In the genomic region with DNA sequence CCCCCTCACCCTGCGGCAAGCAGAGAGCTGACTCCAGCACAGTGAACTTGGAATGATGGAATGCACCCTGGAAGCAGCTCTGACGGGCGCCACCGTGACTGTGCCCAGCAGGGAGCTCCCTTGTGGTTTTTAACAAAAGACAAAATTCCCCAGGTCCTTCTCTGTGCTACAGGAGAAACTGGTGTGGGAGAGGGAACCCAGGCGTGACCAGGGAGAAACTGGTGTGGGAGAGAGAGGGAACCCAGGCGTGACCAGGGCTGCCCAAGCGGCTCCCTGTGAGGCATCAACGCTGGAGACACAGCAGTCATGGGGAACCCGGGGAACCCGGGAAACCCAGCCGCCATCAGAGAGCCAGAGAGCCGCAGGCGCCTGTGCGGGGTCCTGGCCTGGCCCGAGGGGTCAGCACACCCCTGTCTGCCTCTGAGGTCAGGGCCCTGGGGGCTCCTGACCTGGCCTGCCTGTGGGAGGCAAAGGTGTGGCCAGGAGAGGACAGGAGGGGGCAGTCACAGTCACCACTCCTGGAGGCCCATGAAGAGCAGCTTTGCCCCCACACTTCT, we compare ENCODE assay signal across 10 cellular contexts. TPM values are rescaled to one million over a fixed set of nuclear protein-coding genes. Genes with fewer than 3 reads are reported as not detected.
DNase-seq lines count a peak whose midpoint lies in the region; ATAC-seq, FAIRE-seq and TF ChIP-seq lines count a peak whose summit lies in the region.
"Had no signal": no experiment of that assay in that cellular context is flagged by ENCODE, and none has a peak within 500 bp of the region (broad histone marks: within the 10 kb centered on the region; RNA-seq: fewer than 3 reads in every experiment).

No MANE protein-coding gene starts in this region.

- H3K36me3 Mint-ChIP-seq in endothelial cell (ENCODE audit: low read depth, unreplicated experiment) = peaks cover 14% of the 10 kb centered on the region
- H3K36me3 Mint-ChIP-seq: activated naive CD8-positive, alpha-beta T cell had no signal

- no peak for TF ChIP-seq POLR2A in erythroblast (IDR thresholded peaks at IDR 0.05; ENCODE audit: low read length)

- no peaks in the 10 kb centered on the region for H3K9me3 Mint-ChIP-seq in endothelial cell (ENCODE audit: unreplicated experiment)

- no peak overlapping the region for H3K27ac Mint-ChIP-seq in endothelial cell (ENCODE audit: unreplicated experiment)
- H3K27ac Mint-ChIP-seq: activated naive CD8-positive, alpha-beta T cell had no signal

- no peak for ATAC-seq in HG02642 (IDR thresholded peaks at IDR 0.05; ENCODE audit: poor library complexity, unreplicated experiment)

- no peaks in the 10 kb centered on the region for H3K4me1 Mint-ChIP-seq in endothelial cell (ENCODE audit: unreplicated experiment)

- TF ChIP-seq CTCF in AG09309 (IDR thresholded peaks at IDR 0.05; ENCODE audit: control insufficient read depth, insufficient read depth, low read depth, low read length, missing control alignments) (no peak), foreskin fibroblast (IDR thresholded peaks at IDR 0.05; ENCODE audit: low read depth, low read length) (no peak), endothelial cell (IDR thresholded peaks at IDR 0.05; ENCODE audit: unreplicated experiment) (no peak)

- no peak overlapping the region for H3K4me3 Mint-ChIP-seq in endothelial cell (ENCODE audit: unreplicated experiment)
- H3K4me3 Mint-ChIP-seq: activated naive CD8-positive, alpha-beta T cell had no signal

- FAIRE-seq in GM19239 (lab: Jason Lieb, UNC) = peak; percentile 14
- peak; percentile 73 for FAIRE-seq in RCC 7860 (lab: Jason Lieb, UNC)

- DNase-seq in AG09309 (ENCODE audit: low read depth) = peak; percentile 40
- no peak for DNase-seq in GM19239 (ENCODE audit: insufficient read length, low spot score)
- peak; percentile 78 for DNase-seq in RCC 7860 (ENCODE audit: low spot score)
- DNase-seq in foreskin fibroblast = peak; percentile 39 to 66
- no peak for DNase-seq in endothelial cell (ENCODE audit: low spot score)
- no peak for DNase-seq in HuH-7.5 (ENCODE audit: low spot score)
- no peak for DNase-seq in erythroblast (lab: John Stamatoyannopoulos, UW)
- DNase-seq: NCI-H187 treated with DMSO at 0.1 percent for 48 hours had no signal

- peaks cover 27% of the 10 kb centered on the region for H3K27me3 Mint-ChIP-seq in endothelial cell (ENCODE audit: unreplicated experiment)

- H3K4me3 ChIP-seq in AG09309 (ENCODE audit: control insufficient read depth, low read depth, low read length) (no peak overlapping the region), foreskin fibroblast (ENCODE audit: low read depth in 1 of 2, low read length in 2 of 2) (no peak overlapping the region)

RNA-seq across cellular contexts. Expression of a gene that starts 3.1 kb away (rescaled TPM):
- total RNA-seq in endothelial cell (ENCODE audit: unreplicated experiment) = 8.7 TPM

RNA-seq across cellular contexts. Expression of a gene that starts 47.0 kb away (rescaled TPM):
- 101 TPM for total RNA-seq in endothelial cell (ENCODE audit: unreplicated experiment)

Comparison
In these comparisons a context has a peak if more than half of its experiments do, and no peak if none do; other contexts are left out.
1. DNase-seq: peak in AG09309 (single experiment), RCC 7860 (single experiment) and foreskin fibroblast (2 of 2); none in GM19239 (single experiment), endothelial cell (single experiment), HuH-7.5 (single experiment) and erythroblast (0 of 2).